Comparison of ENCODE assay signal across 8 cellular contexts in the genomic region with DNA sequence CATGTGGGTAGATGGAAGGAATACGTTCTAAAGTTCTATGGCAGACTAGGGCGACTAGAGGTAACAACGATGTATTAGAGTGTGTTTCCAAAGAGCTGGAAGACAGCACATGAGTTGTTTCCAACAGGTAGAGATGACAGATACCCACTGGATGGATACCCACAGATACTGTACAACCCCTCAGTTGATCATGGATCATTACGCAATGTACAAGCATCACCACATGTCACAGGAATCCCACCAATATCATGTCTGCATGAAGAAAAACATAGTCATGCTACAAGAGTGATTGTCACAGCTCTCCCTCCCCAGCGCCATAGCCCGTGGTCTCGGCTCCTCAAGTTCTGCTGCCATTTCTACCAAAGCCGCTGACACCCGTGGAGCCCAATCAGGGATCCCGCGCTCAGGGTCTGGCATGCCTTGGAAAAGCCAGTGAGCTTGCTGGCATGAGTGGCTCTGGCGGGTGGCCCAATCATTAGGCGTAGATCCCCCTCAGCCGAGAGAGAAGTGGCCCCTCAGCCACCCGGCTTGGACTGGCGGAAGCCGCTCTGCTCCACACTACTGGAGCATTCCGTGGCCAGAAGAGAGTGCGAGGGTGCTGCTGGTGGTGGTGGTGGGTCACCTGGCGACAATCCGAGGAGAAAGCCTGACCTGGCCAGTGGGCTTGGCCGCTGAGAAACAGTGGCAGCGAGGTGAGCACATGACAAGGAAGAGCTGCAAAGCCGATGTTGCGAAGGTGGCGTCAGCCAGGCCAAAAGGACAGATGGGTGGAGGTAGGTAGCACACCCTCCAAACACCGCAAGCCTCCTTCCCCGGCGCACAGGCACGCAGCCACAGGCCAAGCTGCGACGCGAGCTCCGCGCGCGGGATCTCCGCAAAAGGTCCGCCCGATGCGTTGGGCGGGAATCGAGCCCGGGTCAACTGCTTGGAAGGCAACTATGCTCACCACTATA.
DNase-seq lines count a peak whose midpoint lies in the region; ATAC-seq and TF ChIP-seq lines count a peak whose summit lies in the region.

No MANE protein-coding gene starts in this region.

- no peak for TF ChIP-seq EP300 in suprapubic skin (IDR thresholded peaks at IDR 0.05)

- H3K36me3 Mint-ChIP-seq in activated naive CD8-positive, alpha-beta T cell treated with anti-CD3 and anti-CD28 coated beads, Interleukin-2, amount 10 ng/mL, durations not matched to agents 7 days and 5 days, result no peaks in the 10 kb centered on the region

- DNase-seq in Jurkat, Clone E6-1 (ENCODE audit: low read depth, low spot score), result no peak
- peak; percentile 65 for DNase-seq in activated naive CD8-positive, alpha-beta T cell treated with anti-CD3 and anti-CD28 coated beads, Interleukin-2, amount 10 ng/mL, durations not matched to agents 7 days and 5 days
- DNase-seq in left lung (peak in 1 of 2 donors; percentile 85), suprapubic skin (ENCODE audit: low spot score in 2 of 2) (peak in 1 of 2 donors; percentile 56), NCI-H446 (lab: John Stamatoyannopoulos, UW) (no peak)

- H3K4me1 Mint-ChIP-seq in activated naive CD8-positive, alpha-beta T cell treated with anti-CD3 and anti-CD28 coated beads, Interleukin-2, amount 10 ng/mL, durations not matched to agents 7 days and 5 days, result peaks cover 11% of the 10 kb centered on the region

- 82% methylated on average over 4 of the region's 44 CpGs for WGBS in suprapubic skin

- H3K4me3 ChIP-seq in Jurkat, Clone E6-1 (ENCODE audit: low read length), result peak overlapping the region; percentile 71
- peak overlapping the region; percentile 7 to 58 for H3K4me3 ChIP-seq in left lung
- peak overlapping the region; percentile 46 for H3K4me3 ChIP-seq in suprapubic skin

- H3K27ac Mint-ChIP-seq in activated naive CD8-positive, alpha-beta T cell treated with anti-CD3 and anti-CD28 coated beads, Interleukin-2, amount 10 ng/mL, durations not matched to agents 7 days and 5 days, result peak overlapping the region; percentile 71

- H3K9me3 Mint-ChIP-seq in activated naive CD8-positive, alpha-beta T cell treated with anti-CD3 and anti-CD28 coated beads, Interleukin-2, amount 10 ng/mL, durations not matched to agents 7 days and 5 days, result peaks cover 2% of the 10 kb centered on the region

- no peak for TF ChIP-seq CTCF in C4-2B (conservative IDR thresholded peaks at IDR 0.05)
- no peak for TF ChIP-seq CTCF in left lung (IDR thresholded peaks at IDR 0.05)
- no peak for TF ChIP-seq CTCF in suprapubic skin (IDR thresholded peaks at IDR 0.05)

- H3K27me3 ChIP-seq in left lung (peaks cover 11 to 51% of the 10 kb centered on the region in 2 donors), suprapubic skin (peaks cover 58% of the 10 kb centered on the region)

- ATAC-seq in activated naive CD8-positive, alpha-beta T cell treated with anti-CD3 and anti-CD28 coated beads, Interleukin-2, amount 10 ng/mL, durations not matched to agents 7 days and 5 days (ENCODE audit: low read depth), result peak; percentile 34
- ATAC-seq in left lung (peak; percentile 34), HG03439 (IDR thresholded peaks at IDR 0.05; ENCODE audit: unreplicated experiment) (no peak), GM21723 (IDR thresholded peaks at IDR 0.05; ENCODE audit: unreplicated experiment) (no peak)

- POLR2A ChIA-PET in activated naive CD8-positive, alpha-beta T cell treated with anti-CD3 and anti-CD28 coated beads, Interleukin-2, amount 10 ng/mL, durations not matched to agents 7 days and 5 days (lab: Charles Lee), result interaction anchor here (1.0 to 1.9 kb wide), 3 partner anchors 11 to 40 kb away, joined by 3 to 7 read pairs (median 5); no protein-coding TSS in a partner anchor

- peak overlapping the region; percentile 77 for H3K4me3 Mint-ChIP-seq in activated naive CD8-positive, alpha-beta T cell treated with anti-CD3 and anti-CD28 coated beads, Interleukin-2, amount 10 ng/mL, durations not matched to agents 7 days and 5 days

- H3K4me1 ChIP-seq in left lung (peaks cover 0 to 13% of the 10 kb centered on the region in 2 donors), suprapubic skin (peaks cover 11% of the 10 kb centered on the region)

- H3K9me3 ChIP-seq in left lung (no peaks in the 10 kb centered on the region), suprapubic skin (no peaks in the 10 kb centered on the region)

- no peaks in the 10 kb centered on the region for H3K36me3 ChIP-seq in left lung
- H3K36me3 ChIP-seq in suprapubic skin, result no peaks in the 10 kb centered on the region

- H3K27me3 Mint-ChIP-seq in activated naive CD8-positive, alpha-beta T cell treated with anti-CD3 and anti-CD28 coated beads, Interleukin-2, amount 10 ng/mL, durations not matched to agents 7 days and 5 days, result peaks cover 35% of the 10 kb centered on the region

- no peak for TF ChIP-seq POLR2A in suprapubic skin (IDR thresholded peaks at IDR 0.05)

- H3K27ac ChIP-seq in C4-2B (peak overlapping the region; percentile 58; the same call in 1 of the 2 replicates), left lung (no peak overlapping the region), suprapubic skin (no peak overlapping the region)

- intact Hi-C loops in left lung (cut with DNase I), result no loop called here

Comparison
In these comparisons a context has a peak if more than half of its experiments do, and no peak if none do; other contexts are left out.
1. ATAC-seq: peak in activated naive CD8-positive, alpha-beta T cell treated with anti-CD3 and anti-CD28 coated beads, Interleukin-2, amount 10 ng/mL, durations not matched to agents 7 days and 5 days (single experiment) and left lung (single experiment); none in HG03439 (single experiment) and GM21723 (single experiment).
2. Peak in every context shown above with its lines, with median percentiles within 50 percentile points of each other: H3K4me3 ChIP-seq.